In the genomic region with DNA sequence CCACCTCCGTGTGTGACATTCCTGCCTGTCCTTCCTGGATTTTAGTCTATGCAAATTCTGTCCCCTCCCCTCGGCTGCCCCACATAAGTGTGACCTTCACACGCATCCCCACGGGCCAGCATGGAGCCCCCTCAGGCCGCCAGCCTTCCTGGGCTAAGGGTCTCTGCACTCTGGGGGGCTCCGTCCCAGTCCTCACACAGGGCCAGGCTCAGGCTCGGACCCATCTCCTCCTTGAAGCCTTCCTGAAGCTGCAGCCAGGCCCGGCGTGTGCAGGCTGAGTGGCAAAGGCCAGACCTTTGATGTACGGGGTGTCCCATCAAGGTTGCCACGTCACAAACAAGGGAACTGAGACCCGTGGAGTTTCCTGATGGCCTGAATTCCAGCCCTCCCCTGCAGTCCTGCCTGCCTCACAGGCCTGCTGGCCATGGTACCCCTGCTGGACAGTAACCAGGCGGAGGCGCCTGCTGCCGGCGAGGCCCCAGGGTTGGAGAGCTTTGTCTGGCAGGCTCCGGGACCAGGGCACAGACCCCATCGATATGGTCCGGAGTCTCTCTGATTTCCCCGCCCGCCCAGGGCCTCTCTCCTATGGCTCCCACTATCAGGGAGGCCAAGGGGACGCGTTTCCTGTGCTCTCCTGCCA, we compare ENCODE assay signal across 28 cellular contexts.
"Had no signal": no experiment of that assay in that cellular context is flagged by ENCODE, and none has a peak within 500 bp of the region (broad histone marks: within the 10 kb centered on the region; RNA-seq: fewer than 3 reads in every experiment).

No MANE protein-coding gene starts in this region.

- ATAC-seq: activated naive CD4-positive, alpha-beta T cell treated with anti-CD3 and anti-CD28 coated beads, Interleukin-2, amount 50 U/mL, for 72 hours; activated T-cell treated with anti-CD3 and anti-CD28 coated beads, Interleukin-2, amount 50 U/mL, for 4 hours; Panc1 had no signal

- H3K4me3 Mint-ChIP-seq: activated B cell treated with CpG ODN at 0.5 μM for 24 hours; activated CD4-positive, alpha-beta memory T cell treated with anti-CD3 and anti-CD28 coated beads for 36 hours; activated naive CD4-positive, alpha-beta T cell treated with anti-CD3 and anti-CD28 coated beads for 36 hours; activated T-cell treated with anti-CD3 and anti-CD28 coated beads, Interleukin-2, amount 50 U/mL, for 4 hours; activated T-helper 1 cell treated with anti-CD3 and anti-CD28 coated beads, Interleukin-12 subunit alpha, Interleukin-12 subunit beta, Interleukin-2, Interleukin-4 antibody, amounts not matched to agents 30 ng/mL and 10 ng/mL and 1 ng/mL, durations not matched to agents 14 hours and 24 hours and 36 hours; T-helper 1 cell treated with Interleukin-12 subunit alpha and Interleukin-12 subunit beta and Interleukin-4 antibody, amounts not matched to agents 30 μg/mL and 1 μg/mL, for 36 hours; T-helper 2 cell treated with Interferon-gamma antibody and Interleukin-4, amounts not matched to agents 5 μg/mL and 100 μg/mL, for 36 hours had no signal

- H3K27ac ChIP-seq: adrenal gland, SJSA1, VCaP had no signal

- H3K27me3 Mint-ChIP-seq: activated B cell treated with CpG ODN at 0.5 μM for 24 hours had no signal

- H3K9me3 Mint-ChIP-seq: activated naive CD4-positive, alpha-beta T cell treated with anti-CD3 and anti-CD28 coated beads for 36 hours; activated T-cell treated with anti-CD3 and anti-CD28 coated beads, Interleukin-2, amount 50 U/mL, for 4 hours had no signal

- H3K9ac ChIP-seq: SK-N-SH had no signal

- H3K9me3 ChIP-seq: adrenal gland, SK-N-SH had no signal

- H3K27ac Mint-ChIP-seq: activated B cell treated with CpG ODN at 0.5 μM for 24 hours; activated CD4-positive, alpha-beta memory T cell treated with anti-CD3 and anti-CD28 coated beads for 36 hours; activated naive CD4-positive, alpha-beta T cell treated with anti-CD3 and anti-CD28 coated beads for 36 hours; activated naive CD4-positive, alpha-beta T cell treated with anti-CD3 and anti-CD28 coated beads, Interleukin-2, amount 50 U/mL, for 72 hours; activated T-helper 1 cell treated with anti-CD3 and anti-CD28 coated beads, Interleukin-12 subunit alpha, Interleukin-12 subunit beta, Interleukin-2, Interleukin-4 antibody, amounts not matched to agents 30 ng/mL and 10 ng/mL and 1 ng/mL, durations not matched to agents 14 hours and 24 hours and 36 hours; T-helper 1 cell treated with Interleukin-12 subunit alpha and Interleukin-12 subunit beta and Interleukin-4 antibody, amounts not matched to agents 30 μg/mL and 1 μg/mL, for 36 hours; T-helper 2 cell treated with Interferon-gamma antibody and Interleukin-4, amounts not matched to agents 5 μg/mL and 100 μg/mL, for 36 hours had no signal

- H3K4me1 ChIP-seq: adrenal gland, SJSA1 had no signal

- H3K27me3 ChIP-seq: adrenal gland, SJSA1 had no signal

- H3K4me2 ChIP-seq: SK-N-SH had no signal

- H3K36me3 Mint-ChIP-seq: activated CD4-positive, alpha-beta memory T cell treated with anti-CD3 and anti-CD28 coated beads for 36 hours; activated naive CD4-positive, alpha-beta T cell treated with anti-CD3 and anti-CD28 coated beads, Interleukin-2, amount 50 U/mL, for 72 hours; brain had no signal

- DNase-seq: activated B cell treated with CpG ODN at 0.5 μM for 24 hours; activated CD4-positive, alpha-beta memory T cell treated with anti-CD3 and anti-CD28 coated beads for 36 hours; activated CD4-positive, alpha-beta T cell treated with anti-CD3 and anti-CD28 coated beads for 4 hours; activated CD4-positive, alpha-beta T cell treated with anti-CD3 and anti-CD28 coated beads, Interleukin-2, amount 50 U/mL, for 1 hour; activated CD4-positive, CD25-positive, alpha-beta regulatory T cell treated with anti-CD3 and anti-CD28 coated beads, Interleukin-2, amount 50 U/mL, for 72 hours; activated CD8-positive, alpha-beta memory T cell treated with anti-CD3 and anti-CD28 coated beads, Interleukin-2, amount 50 U/mL, for 4 hours; activated gamma-delta T cell treated with Interleukin-2 at 50 U/mL for 16 hours; activated naive CD4-positive, alpha-beta T cell treated with anti-CD3 and anti-CD28 coated beads for 36 hours; activated T-cell treated with anti-CD3 and anti-CD28 coated beads for 4 hours; activated T-cell treated with anti-CD3 and anti-CD28 coated beads, Interleukin-2, amount 50 U/mL, for 4 hours; adrenal gland; KG1; MM.1S; MV-4-11; NCI-H1092; NCI-H1436 treated with DMSO at 0.1 percent for 48 hours; NCI-H1694 treated with DMSO at 0.1 percent for 48 hours; NCI-H524 treated with DMSO at 0.1 percent for 48 hours; SHP77; SK-N-SH had no signal

- H3K4me1 Mint-ChIP-seq: activated B cell treated with CpG ODN at 0.5 μM for 24 hours had no signal

- H3K36me3 ChIP-seq: adrenal gland, SJSA1 had no signal

- H3K4me3 ChIP-seq: adrenal gland, SJSA1 had no signal
